Comparison of ENCODE assay signal across 11 cellular contexts in the genomic region with DNA sequence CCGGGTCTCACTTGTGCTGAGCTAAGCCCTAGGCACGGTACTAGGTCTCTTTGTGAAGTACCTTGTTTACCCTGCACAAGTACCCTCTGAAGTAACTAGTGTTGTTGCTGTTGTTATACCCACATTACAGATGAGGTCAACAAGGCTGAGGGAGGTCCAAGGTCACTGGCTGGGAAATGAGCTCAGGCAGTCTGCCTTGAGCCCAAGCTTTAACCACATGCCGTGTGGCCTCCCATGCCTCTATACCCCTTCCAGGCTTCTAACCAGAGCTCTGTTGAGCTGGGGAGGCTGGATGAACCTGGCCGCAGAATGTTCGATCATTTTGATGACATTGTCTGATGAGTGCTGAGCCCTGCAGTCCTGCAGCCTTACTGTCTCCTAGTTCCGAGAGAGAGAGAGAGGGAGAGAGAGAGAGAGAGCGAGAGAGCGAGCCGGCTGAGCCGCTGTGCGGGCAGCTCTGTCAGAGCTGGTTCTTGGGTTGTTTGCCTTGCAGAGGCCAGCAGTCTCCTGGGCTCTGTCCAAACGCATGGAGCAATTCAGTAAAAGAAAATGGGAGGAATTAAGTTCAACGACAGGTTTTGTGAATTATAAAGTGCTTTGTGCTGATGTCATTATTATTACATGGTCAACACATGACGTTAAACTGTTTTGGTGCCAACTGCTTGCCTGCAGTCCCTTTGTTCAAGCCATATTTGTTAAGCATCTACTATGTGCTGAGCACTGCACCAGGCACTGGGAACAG. TPM values are rescaled to one million over a fixed set of nuclear protein-coding genes. Genes with fewer than 3 reads are reported as not detected.
DNase-seq lines count a peak whose midpoint lies in the region; ATAC-seq and TF ChIP-seq lines count a peak whose summit lies in the region.
"Had no signal": no experiment of that assay in that cellular context is flagged by ENCODE, and none has a peak within 500 bp of the region (broad histone marks: within the 10 kb centered on the region; RNA-seq: fewer than 3 reads in every experiment).

No MANE protein-coding gene starts in this region.

- CTCF ChIA-PET in HEK293 (lab: Yijun Ruan, JAX) = interaction anchor here (0.9 kb wide), 1 partner anchor 131 kb away, joined by 5 read pairs; no protein-coding TSS in a partner anchor

- ATAC-seq in lung (ENCODE audit: insufficient read depth, low FRiP score) = peak; percentile 79

- WGBS in lung, 2 donors = 48 to 70% methylated on average over 14 of the region's 14 CpGs
- 52 to 63% methylated on average over 11 to 14 of the region's 14 CpGs for WGBS in testis, 2 donors

- POLR2A ChIA-PET in HEK293 (lab: Yijun Ruan, JAX) = interaction anchor here (0.6 kb wide), 1 partner anchor 88 kb away, joined by 7 read pairs; no protein-coding TSS in a partner anchor

- TF ChIP-seq CTCF in HEK293 (tag by site-specific recombination; IDR thresholded peaks at IDR 0.05) (no peak), coronary artery (IDR thresholded peaks at IDR 0.05) (no peak), lung (IDR thresholded peaks at IDR 0.05; ENCODE audit: control extremely low read depth, extremely low read depth) (no peak), testis (IDR thresholded peaks at IDR 0.05) (no peak)

- no peaks in the 10 kb centered on the region for H3K27me3 ChIP-seq in lung (ENCODE audit: control insufficient read depth, insufficient read depth)
- no peaks in the 10 kb centered on the region for H3K27me3 ChIP-seq in testis
- no peaks in the 10 kb centered on the region for H3K27me3 ChIP-seq in H7 (ENCODE audit: control insufficient read depth, insufficient read depth, low read length)

- H3K4me1 ChIP-seq in HEK293 (ENCODE audit: control insufficient read depth, insufficient read depth, low read length) (no peaks in the 10 kb centered on the region), lung (ENCODE audit: control insufficient read depth in 2 of 2, insufficient read depth in 2 of 2, low read length in 2 of 2) (peaks cover 4 to 18% of the 10 kb centered on the region in 2 donors), testis (peaks cover 6% of the 10 kb centered on the region)

- H3K36me3 ChIP-seq in HEK293 (ENCODE audit: control insufficient read depth in 2 of 2, insufficient read depth in 1 of 2, low read length in 2 of 2) = peaks cover 0 to 13% of the 10 kb centered on the region in 2 experiments; a peak in 1 of 3 replicates
- peaks cover 21 to 49% of the 10 kb centered on the region in 2 donors for H3K36me3 ChIP-seq in lung (ENCODE audit: control insufficient read depth in 2 of 2, insufficient read depth in 2 of 2, low read length in 2 of 2)
- H3K36me3 ChIP-seq in testis (ENCODE audit: low read depth, missing control alignments) = no peaks in the 10 kb centered on the region
- H3K36me3 ChIP-seq in H7 (replicated peaks; ENCODE audit: control insufficient read depth, insufficient read depth, low read length) = peaks cover 27% of the 10 kb centered on the region

- H3K4me3 ChIP-seq in HEK293 (ENCODE audit: low read depth, low read length) = no peak overlapping the region
- peak overlapping the region; percentile 31 for H3K4me3 ChIP-seq in coronary artery
- H3K4me3 ChIP-seq in lung = no peak overlapping the region
- H3K4me3 ChIP-seq in testis = no peak overlapping the region
- H3K4me3 ChIP-seq in H7 (ENCODE audit: insufficient read depth, low read depth, low read length) = no peak overlapping the region

- intact Hi-C loops in testis (cut with DNase I; ENCODE audit: low total_unique reads) = no loop called here

- H3K9me3 ChIP-seq in HEK293 (ENCODE audit: control insufficient read depth, insufficient read depth, low read depth, low read length) (no peaks in the 10 kb centered on the region), lung (ENCODE audit: control insufficient read depth in 2 of 2, insufficient read depth in 1 of 2, low read length in 1 of 2) (no peaks in the 10 kb centered on the region), testis (no peaks in the 10 kb centered on the region)

- DNase-seq in coronary artery (ENCODE audit: low spot score) = no peak
- DNase-seq in lung (ENCODE audit: low spot score) = peak; percentile 62
- peak; percentile 63 for DNase-seq in testis
- no peak for DNase-seq in H7
- no peak for DNase-seq in activated CD4-positive, alpha-beta T cell treated with anti-CD3 and anti-CD28 coated beads for 48 hours
- no peak for DNase-seq in NCI-H510A treated with DMSO at 0.1 percent for 48 hours (lab: John Stamatoyannopoulos, UW)
- DNase-seq in A172 (ENCODE audit: low spot score) = no peak
- DNase-seq: activated CD8-positive, alpha-beta memory T cell treated with anti-CD3 and anti-CD28 coated beads for 24 hours; HCEC 1CT had no signal

- H3K27ac ChIP-seq in HEK293 (ENCODE audit: extremely low read depth, low read depth, low read length) (no peak overlapping the region), coronary artery (peak overlapping the region in 1 of 2 donors; percentile 59), lung (ENCODE audit: low read depth in 1 of 2, low read length in 1 of 2) (peak overlapping the region in 1 of 2 donors; percentile 77), testis (no peak overlapping the region)
- H3K27ac ChIP-seq: HL-60 had no signal

- TF ChIP-seq POLR2A in testis (IDR thresholded peaks at IDR 0.05) = no peak

TF ChIP-seq in HEK293, 187 proteins besides CTCF, POLR2A, EP300 and RAD21:
- no peak for TF ChIP-seq WT1 (tag by site-specific recombination; IDR thresholded peaks at IDR 0.05)
- TF ChIP-seq ZNF596 (tag by site-specific recombination; IDR thresholded peaks at IDR 0.05) = peak; percentile 48; the same call in 1 of the 2 replicates
- no peak for TF ChIP-seq KLF7 (tag by site-specific recombination; IDR thresholded peaks at IDR 0.05; ENCODE audit: borderline replicate concordance)
- no peak for TF ChIP-seq ZNF169 (tag by site-specific recombination; IDR thresholded peaks at IDR 0.05)
- TF ChIP-seq ZNF155 (tag by site-specific recombination; IDR thresholded peaks at IDR 0.05) = no peak
TF ChIP-seq in HEK293: peak in this region for 1.

RNA-seq across cellular contexts. Expression of a gene that starts 13.1 kb away (rescaled TPM):
- total RNA-seq in lung (10 to 100 TPM; 34.8 to 77.5 TPM), testis (10 to 100 TPM; 10.7 to 19.0 TPM)
- polyA plus RNA-seq in lung (10 to 100 TPM; 38.0 to 88.9 TPM), testis (ENCODE audit: insufficient read depth, low read depth, low replicate concordance) (14.0 TPM)
- 30.2 and 37.9 TPM in 2 replicates for total RNA-seq in H7 (2014; rRNA removed; shearing (Covaris generic))
- 8.2 and 19.3 TPM in 2 replicates for total RNA-seq in A172 (2014; rRNA removed; shearing (Covaris generic))

Comparison
In these comparisons a context has a peak if more than half of its experiments do, and no peak if none do; other contexts are left out.
1. DNase-seq: peak in lung (single experiment) and testis (single experiment); none in coronary artery (single experiment), H7 (single experiment), activated CD4-positive, alpha-beta T cell treated with anti-CD3 and anti-CD28 coated beads for 48 hours (single experiment), NCI-H510A treated with DMSO at 0.1 percent for 48 hours (single experiment) and A172 (single experiment).